1 cellular context compared by ENCODE assay signal in genomic region chr14:56342419-56342901, GRCh38.
TF ChIP-seq lines count a peak whose summit lies in the region.

No MANE protein-coding gene starts in this region.

TF ChIP-seq in GM12878, 131 proteins besides CTCF, POLR2A, EP300 and RAD21 (continued from another document):
- TF ChIP-seq ATF3 (IDR thresholded peaks at IDR 0.05; ENCODE audit: borderline replicate concordance, extremely low read depth, low read depth, low read length) (no peak), DPF2 (IDR thresholded peaks at IDR 0.05) (no peak), IRF4 (IDR thresholded peaks at IDR 0.05; ENCODE audit: low read depth, low read length) (no peak), MTA2 (IDR thresholded peaks at IDR 0.05; ENCODE audit: low read depth) (no peak), RELB (IDR thresholded peaks at IDR 0.05; ENCODE audit: low read depth) (no peak), CREB1 (IDR thresholded peaks at IDR 0.05; ENCODE audit: low read depth) (no peak), ZBTB11 (CRISPR knock-in tag; IDR thresholded peaks at IDR 0.05) (no peak), PAX8 (IDR thresholded peaks at IDR 0.05) (no peak), HDAC6 (IDR thresholded peaks at IDR 0.05; ENCODE audit: unreplicated experiment) (no peak), KAT2A (conservative IDR thresholded peaks at IDR 0.05; ENCODE audit: control insufficient read depth, low read depth, low read length) (no peak), FOXM1 (IDR thresholded peaks at IDR 0.05; ENCODE audit: low read depth, low read length) (no peak)
TF ChIP-seq in GM12878: peak in this region for 0.
